9 cellular contexts compared by ENCODE assay signal in the genomic region with DNA sequence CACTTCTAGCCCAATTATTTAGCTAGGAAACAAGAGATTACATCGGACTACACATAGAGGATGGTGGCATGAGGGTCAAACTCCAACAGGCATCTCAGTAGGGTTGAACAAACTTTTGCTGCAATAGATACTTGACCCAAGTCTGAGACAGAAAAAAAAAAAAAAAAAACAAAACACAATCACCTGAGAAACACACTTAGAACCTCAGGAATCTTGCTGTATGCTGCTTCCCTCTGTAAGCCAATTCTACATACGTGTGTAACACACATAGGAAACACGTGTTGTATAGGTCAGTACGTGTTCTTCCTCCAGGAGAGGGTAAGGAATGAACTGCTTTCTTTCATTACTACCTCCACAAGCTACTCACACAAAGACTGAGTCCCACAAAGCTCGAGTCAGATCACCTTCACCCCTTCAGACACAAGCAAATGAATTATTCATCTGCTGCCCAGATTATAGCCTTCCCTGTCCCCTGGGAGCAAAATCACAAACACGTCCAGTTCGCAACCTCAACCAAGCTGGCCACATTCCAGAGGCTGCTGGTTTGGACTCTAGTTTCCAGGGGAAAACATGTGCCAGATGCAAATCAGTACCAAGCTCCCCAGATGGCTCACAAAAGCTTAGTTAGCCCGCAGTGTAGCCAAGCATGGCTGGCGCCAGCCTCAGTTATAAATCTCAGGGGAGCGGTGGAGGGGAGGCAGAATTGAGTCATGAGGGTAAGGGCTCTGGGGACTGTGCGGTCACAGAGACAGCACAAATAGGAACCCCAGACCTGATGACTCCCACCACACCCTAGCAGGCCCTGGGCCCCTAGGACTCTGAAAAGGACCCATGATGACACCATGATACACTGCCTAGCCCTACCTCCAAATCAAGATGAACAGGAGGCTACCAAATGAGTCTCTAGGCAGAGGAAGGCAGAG. TPM values are rescaled to one million over a fixed set of nuclear protein-coding genes. Genes with fewer than 3 reads are reported as not detected.
DNase-seq lines count a peak whose midpoint lies in the region; ATAC-seq, FAIRE-seq and TF ChIP-seq lines count a peak whose summit lies in the region.
"Had no signal": no experiment of that assay in that cellular context is flagged by ENCODE, and none has a peak within 500 bp of the region (broad histone marks: within the 10 kb centered on the region; RNA-seq: fewer than 3 reads in every experiment).

No MANE protein-coding gene starts in this region.

- TF ChIP-seq CTCF in dorsolateral prefrontal cortex (IDR thresholded peaks at IDR 0.05 in 54 of 56, conservative IDR thresholded peaks at IDR 0.05 in 2 of 56; ENCODE audit: low read depth in 1 of 56, partially characterized antibody in 56 of 56): peak in 7 of 56 donors; percentile 4 to 19 (median 8)

- peak overlapping the region in 38 of 59 donors; percentile 0 to 51 (median 20) for H3K4me3 ChIP-seq in dorsolateral prefrontal cortex

- H3K27ac ChIP-seq in dorsolateral prefrontal cortex: peak overlapping the region; percentile 59 to 98 (median 92)

- FAIRE-seq in GM12892 (lab: Jason Lieb, UNC) (peak; percentile 96), urothelium cell line (lab: Jason Lieb, UNC) (no peak)

- ATAC-seq in HG02642 (IDR thresholded peaks at IDR 0.05; ENCODE audit: poor library complexity, unreplicated experiment): peak; percentile 92
- ATAC-seq: left colon had no signal

- intact Hi-C loops in dorsolateral prefrontal cortex (cut with DNase I): loop anchor here (2.0 to 10.0 kb wide), 3 partner anchors 15 to 119 kb away; a partner anchor contains a TSS

- peak; percentile 90 for DNase-seq in A172 (ENCODE audit: low spot score)
- DNase-seq in GM12892 (ENCODE audit: insufficient read length): peak; percentile 86
- peak; percentile 89 for DNase-seq in NCI-H2171 (lab: John Stamatoyannopoulos, UW)
- DNase-seq in dorsolateral prefrontal cortex: peak; percentile 40 to 93 (median 84)
- DNase-seq in middle frontal gyrus (ENCODE audit: extremely low spot score, low spot score): peak; percentile 83
- peak; percentile 62 for DNase-seq in urothelium cell line (ENCODE audit: low spot score)
- no peak for DNase-seq in MV-4-11 (lab: John Stamatoyannopoulos, UW)

- H3K27me3 ChIP-seq in dorsolateral prefrontal cortex: no peaks in the 10 kb centered on the region

- TF ChIP-seq POLR2A in GM12892 (IDR thresholded peaks at IDR 0.05; ENCODE audit: low read depth, low read length): no peak

RNA-seq across cellular contexts. Expression of a gene that starts 15.1 kb away (rescaled TPM):
- total RNA-seq in A172 (2014; rRNA removed; shearing (Covaris generic)): 495 and 497 TPM in 2 replicates
- 150 TPM for polyA plus RNA-seq in GM12892 (2012; ENCODE audit: missing spikeins)
- total RNA-seq in dorsolateral prefrontal cortex: 1,000 to 10,000 TPM; 1,158 to 1,954 (median 1,559) TPM
